Comparison of ENCODE assay signal across 8 cellular contexts in genomic region chr16:2520097-2520783, GRCh38. TPM values are rescaled to one million over a fixed set of nuclear protein-coding genes. Genes with fewer than 3 reads are reported as not detected.
DNase-seq lines count a peak whose midpoint lies in the region; ATAC-seq and TF ChIP-seq lines count a peak whose summit lies in the region.

Gene AMDHD2 (plus strand): TSS chr16:2520371. CDS start chr16:2520459, 88 bp downstream.

- H3K4me3 Mint-ChIP-seq in activated T-cell treated with anti-CD3 and anti-CD28 coated beads, Interleukin-2, amount 50 U/mL, for 72 hours: peak within 1 kb of the TSS; percentile 82 to 93

- peaks cover 2 to 8% of the 10 kb centered on the region in 2 donors for H3K36me3 Mint-ChIP-seq in activated T-cell treated with anti-CD3 and anti-CD28 coated beads, Interleukin-2, amount 50 U/mL, for 72 hours (ENCODE audit: insufficient read depth in 2 of 2)

- H3K4me1 Mint-ChIP-seq in activated T-cell treated with anti-CD3 and anti-CD28 coated beads, Interleukin-2, amount 50 U/mL, for 72 hours (ENCODE audit: low read depth): peaks cover 58% of the 10 kb centered on the region

- H3K9me3 ChIP-seq in esophagus squamous epithelium: no peaks in the 10 kb centered on the region

- TF ChIP-seq CTCF in esophagus squamous epithelium (IDR thresholded peaks at IDR 0.05): no peak

- intact Hi-C loops in esophagus squamous epithelium (cut with DNase I): no loop called here

- H3K4me1 ChIP-seq in esophagus squamous epithelium: peaks cover 53 to 70% (median 57%) of the 10 kb centered on the region in 3 donors

- H3K27me3 ChIP-seq in esophagus squamous epithelium: no peaks in the 10 kb centered on the region

- DNase-seq in 8988T (peak; percentile 94), KG1 (lab: John Stamatoyannopoulos, UW) (peak; percentile 39), RKO (ENCODE audit: low spot score) (peak; percentile 92), esophagus squamous epithelium (lab: John Stamatoyannopoulos, UW) (peak; percentile 55), myocyte (ENCODE audit: low read depth) (peak; percentile 81)
- DNase-seq in activated T-cell treated with anti-CD3 and anti-CD28 coated beads, Interleukin-2, amount 50 U/mL, for 72 hours: peak; percentile 92 to 94
- peak; percentile 76 for DNase-seq in stimulated activated CD8-positive, alpha-beta memory T cell treated with anti-CD3 and anti-CD28 coated beads, Interleukin-7, amount 100 ng/mL, for 24 hours (ENCODE audit: low read depth)

- peak; percentile 41 for ATAC-seq in GM18867 (IDR thresholded peaks at IDR 0.05; ENCODE audit: unreplicated experiment)
- peak; percentile 78 to 80 for ATAC-seq in activated T-cell treated with anti-CD3 and anti-CD28 coated beads, Interleukin-2, amount 50 U/mL, for 72 hours (replicated peaks in 1 of 2)

- peak within 1 kb of the TSS; percentile 89 for H3K27ac Mint-ChIP-seq in activated T-cell treated with anti-CD3 and anti-CD28 coated beads, Interleukin-2, amount 50 U/mL, for 72 hours

- no peaks in the 10 kb centered on the region for H3K9me3 Mint-ChIP-seq in activated T-cell treated with anti-CD3 and anti-CD28 coated beads, Interleukin-2, amount 50 U/mL, for 72 hours

- no peaks in the 10 kb centered on the region for H3K27me3 Mint-ChIP-seq in activated T-cell treated with anti-CD3 and anti-CD28 coated beads, Interleukin-2, amount 50 U/mL, for 72 hours (ENCODE audit: low read depth)

- peak within 1 kb of the TSS; percentile 93 to 100 (median 98) for H3K27ac ChIP-seq in esophagus squamous epithelium

- TF ChIP-seq POLR2A in esophagus squamous epithelium (IDR thresholded peaks at IDR 0.05): peak in 3 of 4 donors; percentile 37 to 68 (median 56)

- peak within 1 kb of the TSS; percentile 50 to 85 (median 64) for H3K4me3 ChIP-seq in esophagus squamous epithelium

- 0% methylated on average over 1 of the region's 83 CpGs; no CpG with 5 or more reads in 1 of the 2 donors for WGBS in esophagus squamous epithelium, 2 donors

- H3K36me3 ChIP-seq in esophagus squamous epithelium: peaks cover 11 to 58% (median 23%) of the 10 kb centered on the region in 3 donors

RNA-seq across cellular contexts. Expression of gene AMDHD2, which starts in this region (rescaled TPM):
- 10 to 100 TPM; 28.2 to 33.8 TPM for total RNA-seq in activated T-cell treated with anti-CD3 and anti-CD28 coated beads, Interleukin-2, amount 50 U/mL, for 72 hours
- 10 to 100 TPM; 11.6 to 23.9 (median 17.5) TPM for total RNA-seq in esophagus squamous epithelium
- total RNA-seq in myocyte: 39.7 and 47.1 TPM in 2 replicates
- polyA plus RNA-seq in myocyte (2012): 32.5 TPM

Comparison
In these comparisons a context has a peak if more than half of its experiments do, and no peak if none do; other contexts are left out.
1. Peak in every context shown above with its lines: DNase-seq, ATAC-seq, H3K4me3 ChIP-seq and H3K27ac ChIP-seq.
2. DNase-seq: peak in every context shown above with its lines; median percentile 94 in 8988T; 93 in activated T-cell treated with anti-CD3 and anti-CD28 coated beads, Interleukin-2, amount 50 U/mL, for 72 hours; 92 in RKO; 81 in myocyte; 76 in stimulated activated CD8-positive, alpha-beta memory T cell treated with anti-CD3 and anti-CD28 coated beads, Interleukin-7, amount 100 ng/mL, for 24 hours; 55 in esophagus squamous epithelium; 39 in KG1.